ENCODE assay signal across 9 cellular contexts in the genomic region with DNA sequence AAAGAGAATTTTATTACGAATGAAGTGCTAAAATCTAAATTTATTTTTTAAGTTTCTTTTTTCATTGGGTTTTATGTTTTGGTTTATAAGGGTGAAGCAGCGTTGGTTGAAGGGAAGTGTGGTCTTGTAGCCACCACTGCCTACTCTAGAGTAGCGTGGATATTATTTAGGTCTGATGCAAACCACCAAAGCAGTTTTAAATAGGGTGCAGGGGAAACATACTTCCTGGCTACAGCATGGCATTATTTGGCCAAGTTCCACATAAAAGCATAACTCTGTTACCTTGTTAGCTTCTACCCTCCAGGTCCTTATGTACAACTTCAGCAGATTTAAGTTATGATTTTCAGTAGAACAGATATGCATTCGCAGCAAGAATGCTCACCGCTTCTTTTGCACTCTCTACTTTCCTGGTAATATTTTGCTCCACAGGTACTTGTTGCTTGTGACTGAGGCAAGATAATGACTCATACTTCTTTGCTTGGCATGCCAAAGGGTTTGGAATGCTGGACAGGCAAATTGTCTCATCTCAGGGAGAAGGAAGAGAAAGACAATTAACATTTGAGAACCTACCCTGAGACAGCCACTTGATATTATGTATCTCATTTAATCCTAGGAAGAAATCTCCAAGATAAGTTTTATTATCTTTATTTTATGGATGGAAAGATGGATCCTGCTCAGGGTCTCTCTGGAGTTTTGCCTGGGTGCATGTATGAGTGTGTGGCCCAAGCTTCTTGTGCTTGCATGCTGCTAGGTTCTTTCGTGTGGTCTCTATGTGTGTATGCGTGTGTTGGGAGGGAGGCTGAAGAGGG.
DNase-seq lines count a peak whose midpoint lies in the region; ATAC-seq and TF ChIP-seq lines count a peak whose summit lies in the region.
"Had no signal": no experiment of that assay in that cellular context is flagged by ENCODE, and none has a peak within 500 bp of the region (broad histone marks: within the 10 kb centered on the region; RNA-seq: fewer than 3 reads in every experiment).

No MANE protein-coding gene starts in this region.

- ATAC-seq in SK-N-SH treated with all-trans-retinoic acid at 6 μM for 48 hours (peak; percentile 66), HG03025 (IDR thresholded peaks at IDR 0.05; ENCODE audit: low FRiP score, unreplicated experiment) (no peak), HG03469 (IDR thresholded peaks at IDR 0.05; ENCODE audit: unreplicated experiment) (no peak)
- peak; percentile 8 for ATAC-seq in stimulated activated naive CD8-positive, alpha-beta T cell treated with anti-CD3 and anti-CD28 coated beads, Interleukin-15, Interleukin-2, amounts not matched to agents 100 U/mL and 50 U/mL, for 24 hours

- peak; percentile 59 for DNase-seq in HCEC 1CT
- DNase-seq in fibroblast of gingiva (ENCODE audit: low read depth), result peak; percentile 27
- no peak for DNase-seq in stimulated activated naive CD8-positive, alpha-beta T cell treated with anti-CD3 and anti-CD28 coated beads, Interleukin-15, Interleukin-2, amounts not matched to agents 100 U/mL and 50 U/mL, for 24 hours
- DNase-seq in stimulated activated CD4-positive, alpha-beta T cell treated with anti-CD3 and anti-CD28 coated beads, Interleukin-12 subunit alpha, Interleukin-12 subunit beta, amount 100 ng/mL, for 4 hours, result no peak
- DNase-seq in stimulated activated CD4-positive, alpha-beta T cell treated with anti-CD3 and anti-CD28 coated beads, Interleukin-1b, Interleukin-23, amount 100 ng/mL, for 48 hours, result no peak
- DNase-seq: pancreas had no signal

TF ChIP-seq in SK-N-SH treated with all-trans-retinoic acid at 6 μM for 48 hours, 23 proteins besides CTCF, POLR2A, EP300 and RAD21:
- TF ChIP-seq ARNTL (CRISPR knock-in tag; IDR thresholded peaks at IDR 0.05; ENCODE audit: borderline replicate concordance, low read depth), result no peak
- TF ChIP-seq ZNF8 (CRISPR knock-in tag; IDR thresholded peaks at IDR 0.05), result no peak
- no peak for TF ChIP-seq OSR1 (CRISPR knock-in tag; IDR thresholded peaks at IDR 0.05)
- no peak for TF ChIP-seq ISL1 (CRISPR knock-in tag; IDR thresholded peaks at IDR 0.05)
- TF ChIP-seq, protein P1, sequence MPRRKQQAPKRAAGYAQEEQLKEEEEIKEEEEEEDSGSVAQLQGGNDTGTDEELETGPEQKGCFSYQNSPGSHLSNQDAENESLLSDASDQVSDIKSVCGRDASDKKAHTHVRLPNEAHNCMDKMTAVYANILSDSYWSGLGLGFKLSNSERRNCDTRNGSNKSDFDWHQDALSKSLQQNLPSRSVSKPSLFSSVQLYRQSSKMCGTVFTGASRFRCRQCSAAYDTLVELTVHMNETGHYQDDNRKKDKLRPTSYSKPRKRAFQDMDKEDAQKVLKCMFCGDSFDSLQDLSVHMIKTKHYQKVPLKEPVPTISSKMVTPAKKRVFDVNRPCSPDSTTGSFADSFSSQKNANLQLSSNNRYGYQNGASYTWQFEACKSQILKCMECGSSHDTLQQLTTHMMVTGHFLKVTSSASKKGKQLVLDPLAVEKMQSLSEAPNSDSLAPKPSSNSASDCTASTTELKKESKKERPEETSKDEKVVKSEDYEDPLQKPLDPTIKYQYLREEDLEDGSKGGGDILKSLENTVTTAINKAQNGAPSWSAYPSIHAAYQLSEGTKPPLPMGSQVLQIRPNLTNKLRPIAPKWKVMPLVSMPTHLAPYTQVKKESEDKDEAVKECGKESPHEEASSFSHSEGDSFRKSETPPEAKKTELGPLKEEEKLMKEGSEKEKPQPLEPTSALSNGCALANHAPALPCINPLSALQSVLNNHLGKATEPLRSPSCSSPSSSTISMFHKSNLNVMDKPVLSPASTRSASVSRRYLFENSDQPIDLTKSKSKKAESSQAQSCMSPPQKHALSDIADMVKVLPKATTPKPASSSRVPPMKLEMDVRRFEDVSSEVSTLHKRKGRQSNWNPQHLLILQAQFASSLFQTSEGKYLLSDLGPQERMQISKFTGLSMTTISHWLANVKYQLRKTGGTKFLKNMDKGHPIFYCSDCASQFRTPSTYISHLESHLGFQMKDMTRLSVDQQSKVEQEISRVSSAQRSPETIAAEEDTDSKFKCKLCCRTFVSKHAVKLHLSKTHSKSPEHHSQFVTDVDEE (CRISPR knock-in tag; IDR thresholded peaks at IDR 0.05), result no peak
- TF ChIP-seq BACH2 (CRISPR knock-in tag; IDR thresholded peaks at IDR 0.05; ENCODE audit: borderline replicate concordance), result no peak
- TF ChIP-seq RARB (CRISPR knock-in tag; IDR thresholded peaks at IDR 0.05), result no peak
- TF ChIP-seq, protein P2, sequence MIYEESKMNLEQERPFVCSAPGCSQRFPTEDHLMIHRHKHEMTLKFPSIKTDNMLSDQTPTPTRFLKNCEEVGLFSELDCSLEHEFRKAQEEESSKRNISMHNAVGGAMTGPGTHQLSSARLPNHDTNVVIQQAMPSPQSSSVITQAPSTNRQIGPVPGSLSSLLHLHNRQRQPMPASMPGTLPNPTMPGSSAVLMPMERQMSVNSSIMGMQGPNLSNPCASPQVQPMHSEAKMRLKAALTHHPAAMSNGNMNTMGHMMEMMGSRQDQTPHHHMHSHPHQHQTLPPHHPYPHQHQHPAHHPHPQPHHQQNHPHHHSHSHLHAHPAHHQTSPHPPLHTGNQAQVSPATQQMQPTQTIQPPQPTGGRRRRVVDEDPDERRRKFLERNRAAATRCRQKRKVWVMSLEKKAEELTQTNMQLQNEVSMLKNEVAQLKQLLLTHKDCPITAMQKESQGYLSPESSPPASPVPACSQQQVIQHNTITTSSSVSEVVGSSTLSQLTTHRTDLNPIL (CRISPR knock-in tag; IDR thresholded peaks at IDR 0.05; ENCODE audit: low read depth), result no peak
- TF ChIP-seq, protein P3, sequence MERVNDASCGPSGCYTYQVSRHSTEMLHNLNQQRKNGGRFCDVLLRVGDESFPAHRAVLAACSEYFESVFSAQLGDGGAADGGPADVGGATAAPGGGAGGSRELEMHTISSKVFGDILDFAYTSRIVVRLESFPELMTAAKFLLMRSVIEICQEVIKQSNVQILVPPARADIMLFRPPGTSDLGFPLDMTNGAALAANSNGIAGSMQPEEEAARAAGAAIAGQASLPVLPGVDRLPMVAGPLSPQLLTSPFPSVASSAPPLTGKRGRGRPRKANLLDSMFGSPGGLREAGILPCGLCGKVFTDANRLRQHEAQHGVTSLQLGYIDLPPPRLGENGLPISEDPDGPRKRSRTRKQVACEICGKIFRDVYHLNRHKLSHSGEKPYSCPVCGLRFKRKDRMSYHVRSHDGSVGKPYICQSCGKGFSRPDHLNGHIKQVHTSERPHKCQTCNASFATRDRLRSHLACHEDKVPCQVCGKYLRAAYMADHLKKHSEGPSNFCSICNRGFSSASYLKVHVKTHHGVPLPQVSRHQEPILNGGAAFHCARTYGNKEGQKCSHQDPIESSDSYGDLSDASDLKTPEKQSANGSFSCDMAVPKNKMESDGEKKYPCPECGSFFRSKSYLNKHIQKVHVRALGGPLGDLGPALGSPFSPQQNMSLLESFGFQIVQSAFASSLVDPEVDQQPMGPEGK (CRISPR knock-in tag; IDR thresholded peaks at IDR 0.05; ENCODE audit: borderline replicate concordance), result no peak

Comparison
In these comparisons a context has a peak if more than half of its experiments do, and no peak if none do; other contexts are left out.
1. DNase-seq: peak in HCEC 1CT (single experiment) and fibroblast of gingiva (single experiment); none in stimulated activated naive CD8-positive, alpha-beta T cell treated with anti-CD3 and anti-CD28 coated beads, Interleukin-15, Interleukin-2, amounts not matched to agents 100 U/mL and 50 U/mL, for 24 hours (single experiment), stimulated activated CD4-positive, alpha-beta T cell treated with anti-CD3 and anti-CD28 coated beads, Interleukin-12 subunit alpha, Interleukin-12 subunit beta, amount 100 ng/mL, for 4 hours (single experiment) and stimulated activated CD4-positive, alpha-beta T cell treated with anti-CD3 and anti-CD28 coated beads, Interleukin-1b, Interleukin-23, amount 100 ng/mL, for 48 hours (single experiment).
2. ATAC-seq: peak in SK-N-SH treated with all-trans-retinoic acid at 6 μM for 48 hours (single experiment) and stimulated activated naive CD8-positive, alpha-beta T cell treated with anti-CD3 and anti-CD28 coated beads, Interleukin-15, Interleukin-2, amounts not matched to agents 100 U/mL and 50 U/mL, for 24 hours (single experiment); none in HG03025 (single experiment) and HG03469 (single experiment).